In genomic region chrX:17590892-17591740, GRCh38 we compare ENCODE assay signal across 8 cellular contexts.
DNase-seq lines count a peak whose midpoint lies in the region; TF ChIP-seq lines count a peak whose summit lies in the region.

No MANE protein-coding gene starts in this region.

- no peak overlapping the region for H4K5ac ChIP-seq in H9 (ENCODE audit: insufficient read length, low read depth, low read length)

- no peak overlapping the region for H3K4me2 ChIP-seq in H9 (ENCODE audit: insufficient read depth, insufficient read length, low read length)

- no peak overlapping the region for H3K23ac ChIP-seq in H9 (ENCODE audit: insufficient read length, low read depth, low read length)

- H3K9me3 ChIP-seq in H9 (ENCODE audit: control insufficient read depth, low read depth, low read length): no peaks in the 10 kb centered on the region

- H3K4me1 Mint-ChIP-seq in H9: peaks cover 26 to 28% of the 10 kb centered on the region in 2 experiments
- H3K4me1 Mint-ChIP-seq in T-helper 2 cell treated with Interferon-gamma antibody and Interleukin-4, amounts not matched to agents 5 μg/mL and 100 μg/mL, for 36 hours (ENCODE audit: low read depth): peaks cover 9% of the 10 kb centered on the region

- H3K79me2 ChIP-seq in H9 (ENCODE audit: insufficient read depth, low read length): no peaks in the 10 kb centered on the region

- H2AK5ac ChIP-seq in H9 (ENCODE audit: insufficient read length, low read length): no peak overlapping the region

- no peak overlapping the region for H3K4me3 ChIP-seq in GM06990 (replicated peaks; ENCODE audit: low read depth, low read length)

- DNase-seq in GM06990 (ENCODE audit: extremely low read depth, insufficient read length): no peak
- DNase-seq in H9: peak; percentile 64
- DNase-seq in NCI-H1105 (lab: John Stamatoyannopoulos, UW): peak; percentile 47
- peak; percentile 5 for DNase-seq in T-helper 2 cell treated with Interferon-gamma antibody and Interleukin-4, amounts not matched to agents 5 μg/mL and 100 μg/mL, for 36 hours (ENCODE audit: low spot score)
- peak; percentile 60 for DNase-seq in ecto neural progenitor cell (ENCODE audit: low spot score)
- peak; percentile 52 for DNase-seq in midbrain (lab: John Stamatoyannopoulos, UW)
- peak; percentile 61 for DNase-seq in stromal cell of bone marrow (ENCODE audit: low read depth)
- no peak for DNase-seq in activated gamma-delta T cell treated with Interleukin-2 at 50 U/mL for 16 hours

- no peak overlapping the region for H2BK20ac ChIP-seq in H9 (ENCODE audit: low read depth, low read length, poor library complexity, severe bottlenecking)

- no peak overlapping the region for H3T11ph ChIP-seq in H9 (ENCODE audit: low read length)

- H3K27ac Mint-ChIP-seq in H9: no peak overlapping the region
- no peak overlapping the region for H3K27ac Mint-ChIP-seq in T-helper 2 cell treated with Interferon-gamma antibody and Interleukin-4, amounts not matched to agents 5 μg/mL and 100 μg/mL, for 36 hours

- H4K20me1 ChIP-seq in H9 (ENCODE audit: control insufficient read depth, insufficient read depth, insufficient read length): no peaks in the 10 kb centered on the region

- peak; percentile 80 for TF ChIP-seq CTCF in GM06990 (IDR thresholded peaks at IDR 0.05; ENCODE audit: insufficient read depth, low read length, poor library complexity, severe bottlenecking)
- TF ChIP-seq CTCF in H9 (conservative IDR thresholded peaks at IDR 0.05): peak; percentile 88

- no peak overlapping the region for H4K91ac ChIP-seq in H9 (ENCODE audit: insufficient read length, low read depth, low read length)

- H3K56ac ChIP-seq in H9 (ENCODE audit: insufficient read length, low read depth, low read length): no peak overlapping the region

- H3K4me3 Mint-ChIP-seq in H9: no peak overlapping the region
- no peak overlapping the region for H3K4me3 Mint-ChIP-seq in T-helper 2 cell treated with Interferon-gamma antibody and Interleukin-4, amounts not matched to agents 5 μg/mL and 100 μg/mL, for 36 hours

- H3K27me3 ChIP-seq in GM06990 (replicated peaks; ENCODE audit: control insufficient read depth, insufficient read depth, low read length): no peaks in the 10 kb centered on the region
- no peaks in the 10 kb centered on the region; the same call in 1 of the 2 replicates for H3K27me3 ChIP-seq in H9 (ENCODE audit: insufficient read depth, low read length)

- no peaks in the 10 kb centered on the region for H3K9me3 Mint-ChIP-seq in H9
- no peaks in the 10 kb centered on the region for H3K9me3 Mint-ChIP-seq in T-helper 2 cell treated with Interferon-gamma antibody and Interleukin-4, amounts not matched to agents 5 μg/mL and 100 μg/mL, for 36 hours

- H2AFZ ChIP-seq in H9 (ENCODE audit: low read length): no peak overlapping the region

- H3K27me3 Mint-ChIP-seq in H9 (ENCODE audit: low read depth): no peaks in the 10 kb centered on the region; the same call in 1 of the 2 replicates
- no peaks in the 10 kb centered on the region for H3K27me3 Mint-ChIP-seq in T-helper 2 cell treated with Interferon-gamma antibody and Interleukin-4, amounts not matched to agents 5 μg/mL and 100 μg/mL, for 36 hours (ENCODE audit: low read depth)

- H3K79me1 ChIP-seq in H9 (ENCODE audit: insufficient read depth, low read depth, low read length, poor library complexity, severe bottlenecking): no peaks in the 10 kb centered on the region

- H2BK120ac ChIP-seq in H9 (ENCODE audit: low read depth, low read length, poor library complexity, severe bottlenecking): no peak overlapping the region

- H3K27ac ChIP-seq in H9 (ENCODE audit: insufficient read length, low read depth, low read length): no peak overlapping the region

- H3K9ac ChIP-seq in H9 (ENCODE audit: extremely low read depth, insufficient read length, low read length): no peak overlapping the region

- no peak overlapping the region for H2BK5ac ChIP-seq in H9 (ENCODE audit: insufficient read length, low read length)

- H3K18ac ChIP-seq in H9 (ENCODE audit: insufficient read length, low read depth, low read length): no peak overlapping the region

- H2BK15ac ChIP-seq in H9 (ENCODE audit: low read depth, low read length): no peak overlapping the region

- no peaks in the 10 kb centered on the region for H3K23me2 ChIP-seq in H9 (ENCODE audit: insufficient read length, low read depth, low read length, poor library complexity, severe bottlenecking)

- no peaks in the 10 kb centered on the region for H3K4me1 ChIP-seq in H9 (ENCODE audit: insufficient read depth, low read length)

- no peak overlapping the region for H3K4ac ChIP-seq in H9 (ENCODE audit: low read depth, low read length)

- H4K8ac ChIP-seq in H9 (replicated peaks; ENCODE audit: insufficient read length, low read depth, low read length): no peak overlapping the region

- no peak overlapping the region for H3K14ac ChIP-seq in H9 (ENCODE audit: insufficient read depth, low read length)

- WGBS in H9 (ENCODE audit: extremely low coverage, insufficient read length, low lambda C conversion rate): no CpG with 5 or more reads among the region's 9 CpGs

- H3K36me3 Mint-ChIP-seq in H9 (ENCODE audit: insufficient read depth in 1 of 3, low read depth in 3 of 3): peaks cover 0 to 2% (median 0%) of the 10 kb centered on the region in 3 experiments; a peak in 1 of 7 replicates
- H3K36me3 Mint-ChIP-seq in T-helper 2 cell treated with Interferon-gamma antibody and Interleukin-4, amounts not matched to agents 5 μg/mL and 100 μg/mL, for 36 hours (ENCODE audit: low read depth): no peaks in the 10 kb centered on the region

- no peaks in the 10 kb centered on the region for H3K36me3 ChIP-seq in GM06990 (ENCODE audit: control insufficient read depth, insufficient read depth, low read length)

- H2BK12ac ChIP-seq in H9 (ENCODE audit: insufficient read length, low read depth, low read length): no peak overlapping the region

Comparison
In these comparisons a context has a peak if more than half of its experiments do, and no peak if none do; other contexts are left out.
1. DNase-seq: peak in H9 (single experiment), NCI-H1105 (single experiment), T-helper 2 cell treated with Interferon-gamma antibody and Interleukin-4, amounts not matched to agents 5 μg/mL and 100 μg/mL, for 36 hours (single experiment), ecto neural progenitor cell (single experiment), midbrain (single experiment) and stromal cell of bone marrow (single experiment); none in GM06990 (single experiment) and activated gamma-delta T cell treated with Interleukin-2 at 50 U/mL for 16 hours (single experiment).